Comparison of ENCODE assay signal across 8 cellular contexts in the genomic region with DNA sequence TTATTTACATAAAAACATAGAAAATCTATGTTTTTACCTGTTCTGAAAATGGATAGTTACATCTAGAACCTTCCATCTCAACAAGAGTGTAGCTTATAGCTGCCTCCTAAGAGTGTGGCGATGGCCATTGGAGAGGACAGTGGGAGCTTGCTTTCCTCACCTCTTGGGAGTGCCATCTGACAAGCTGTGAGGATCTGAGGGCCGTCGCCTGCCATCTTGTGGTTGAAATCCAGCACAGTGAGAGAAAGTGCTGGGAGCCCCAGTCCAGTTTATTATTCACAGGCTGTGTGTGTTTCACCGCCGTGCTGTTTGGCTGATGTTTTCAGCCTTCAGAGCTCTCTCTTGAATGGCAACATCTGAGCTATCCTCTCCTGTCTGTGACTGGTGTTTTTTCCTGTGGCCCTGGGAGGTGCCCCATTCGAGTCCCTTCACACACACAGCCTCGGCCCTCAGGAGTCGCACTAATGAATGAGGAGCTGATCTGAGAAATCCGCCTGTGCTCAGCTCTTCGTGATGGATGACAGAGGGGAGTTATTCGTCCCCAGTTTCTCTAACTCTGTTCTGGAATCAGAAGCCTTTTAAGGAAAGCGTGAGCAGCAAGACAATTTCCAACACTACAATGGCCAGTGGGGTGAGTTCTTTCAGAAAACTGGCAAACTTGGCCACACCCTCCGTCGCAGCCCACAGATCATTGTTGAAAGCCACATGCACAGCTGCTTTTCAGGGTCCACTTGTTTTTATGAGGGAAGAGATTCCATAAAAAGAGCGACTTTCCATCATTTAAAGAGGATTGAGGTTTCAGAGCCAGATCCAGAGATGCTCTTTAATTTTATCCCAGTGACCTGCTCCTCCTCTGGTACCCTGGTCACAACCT.
DNase-seq lines count a peak whose midpoint lies in the region; ATAC-seq and TF ChIP-seq lines count a peak whose summit lies in the region.

No MANE protein-coding gene starts in this region.

- H3K4me3 Mint-ChIP-seq in HFFc6, result no peak overlapping the region

- peaks cover 22% of the 10 kb centered on the region for H3K4me1 Mint-ChIP-seq in HFFc6 (ENCODE audit: low read depth)

- peak; percentile 64 for DNase-seq in EL
- DNase-seq in HFFc6, result peak; percentile 77
- DNase-seq in NCI-H226, result peak; percentile 44
- peak in 1 of 2 donors; percentile 13 for DNase-seq in activated naive CD4-positive, alpha-beta T cell treated with anti-CD3 and anti-CD28 coated beads, Interleukin-2, amount 50 U/mL, for 72 hours (ENCODE audit: low spot score in 2 of 2)
- DNase-seq in Right ventricle myocardium inferior (ENCODE audit: missing footprints), result no peak
- peak; percentile 87 for DNase-seq in posterior vena cava (ENCODE audit: low spot score)
- no peak for DNase-seq in DMS79 treated with DMSO at 0.1 percent for 48 hours (lab: John Stamatoyannopoulos, UW)
- DNase-seq in NK-92 treated with Interleukin-12 subunit alpha and Interleukin-12 subunit beta, amount 100 ng/mL, for 24 hours (lab: John Stamatoyannopoulos, UW), result no peak

- ATAC-seq in activated naive CD4-positive, alpha-beta T cell treated with anti-CD3 and anti-CD28 coated beads, Interleukin-2, amount 50 U/mL, for 72 hours, result peak; percentile 36 to 58
- ATAC-seq in Right ventricle myocardium inferior, result peak; percentile 90

- H3K27ac Mint-ChIP-seq in HFFc6, result no peak overlapping the region
- no peak overlapping the region for H3K27ac Mint-ChIP-seq in activated naive CD4-positive, alpha-beta T cell treated with anti-CD3 and anti-CD28 coated beads, Interleukin-2, amount 50 U/mL, for 72 hours

- peak; percentile 83 for TF ChIP-seq CTCF in HFFc6 (IDR thresholded peaks at IDR 0.05)

- no peaks in the 10 kb centered on the region for H3K9me3 Mint-ChIP-seq in HFFc6
- no peaks in the 10 kb centered on the region for H3K9me3 Mint-ChIP-seq in activated naive CD4-positive, alpha-beta T cell treated with anti-CD3 and anti-CD28 coated beads, Interleukin-2, amount 50 U/mL, for 72 hours

- H3K36me3 Mint-ChIP-seq in HFFc6 (ENCODE audit: low read depth), result no peaks in the 10 kb centered on the region
- H3K36me3 Mint-ChIP-seq in activated naive CD4-positive, alpha-beta T cell treated with anti-CD3 and anti-CD28 coated beads, Interleukin-2, amount 50 U/mL, for 72 hours, result no peaks in the 10 kb centered on the region

- peaks cover 14% of the 10 kb centered on the region for H3K27me3 Mint-ChIP-seq in HFFc6 (ENCODE audit: insufficient read depth)

- intact Hi-C loops in Right ventricle myocardium inferior (cut with DNase I), result loop anchor here (1.0 kb wide), 2 partner anchors 170 to 228 kb away; a partner anchor contains a TSS
- intact Hi-C loops in posterior vena cava (cut with DNase I), result loop anchor here in 1 of 2 donors (5.0 kb wide), 1 partner anchor 227 kb away; no protein-coding TSS in a partner anchor

Comparison
In these comparisons a context has a peak if more than half of its experiments do, and no peak if none do; other contexts are left out.
1. DNase-seq: peak in EL (single experiment), HFFc6 (single experiment), NCI-H226 (single experiment) and posterior vena cava (single experiment); none in Right ventricle myocardium inferior (single experiment), DMS79 treated with DMSO at 0.1 percent for 48 hours (single experiment) and NK-92 treated with Interleukin-12 subunit alpha and Interleukin-12 subunit beta, amount 100 ng/mL, for 24 hours (single experiment).